In the genomic region with DNA sequence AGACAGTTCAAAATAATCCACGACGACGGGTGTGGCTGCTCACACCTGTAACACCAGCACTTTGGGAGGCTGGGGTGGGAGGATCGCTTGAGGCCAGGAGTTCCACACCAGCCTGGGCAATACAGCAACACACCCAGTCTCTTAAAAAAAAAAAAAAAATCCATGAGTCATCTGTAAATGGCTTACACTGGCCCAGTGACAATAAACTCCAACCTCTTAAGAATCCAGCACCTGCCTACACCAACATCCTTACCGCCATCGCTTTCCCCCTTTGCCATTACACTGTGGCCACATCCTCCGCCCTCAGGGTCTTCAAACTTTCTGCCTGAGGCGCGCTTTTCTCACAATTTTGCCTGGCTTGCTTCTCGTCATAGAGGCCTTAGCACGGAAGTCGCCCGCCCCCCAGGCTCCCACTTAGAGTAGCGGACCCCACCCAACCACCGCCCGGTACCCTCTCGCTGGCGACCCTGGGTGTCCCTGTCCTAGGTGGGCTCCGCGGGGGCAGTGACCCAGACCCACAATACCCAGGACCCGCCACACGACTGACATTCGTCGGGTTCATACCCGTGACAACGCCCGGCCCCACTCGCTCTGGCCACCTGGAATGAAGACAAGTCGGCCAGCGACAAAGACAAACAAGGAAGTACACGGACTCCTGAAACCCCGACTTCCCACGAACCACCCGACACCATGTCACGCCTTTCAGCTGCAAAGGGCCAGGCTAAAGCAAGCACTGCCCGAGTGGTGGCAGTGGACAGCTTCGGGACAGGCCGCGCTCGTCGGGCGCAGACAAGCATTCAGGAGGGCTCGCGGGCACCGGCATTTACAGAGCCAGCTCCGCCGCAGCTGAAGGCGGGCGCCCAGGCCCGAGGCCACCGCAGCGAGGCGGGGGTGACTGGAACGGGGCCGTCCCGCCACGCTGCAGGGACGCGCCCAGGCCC, we compare ENCODE assay signal across 8 cellular contexts. TPM values are rescaled to one million over a fixed set of nuclear protein-coding genes. Genes with fewer than 3 reads are reported as not detected.
DNase-seq lines count a peak whose midpoint lies in the region; ATAC-seq and TF ChIP-seq lines count a peak whose summit lies in the region.

No MANE protein-coding gene starts in this region.

- DNase-seq in ELF-1 (ENCODE audit: low read depth, low spot score): peak; percentile 40
- peak; percentile 40 for DNase-seq in SW480 (ENCODE audit: low spot score)
- peak; percentile 9 for DNase-seq in effector CD4-positive, alpha-beta T cell
- peak; percentile 31 for DNase-seq in mesendoderm
- DNase-seq in tibial artery: peak in 1 of 2 donors; percentile 25
- DNase-seq in effector CD8-positive, alpha-beta T cell (lab: John Stamatoyannopoulos, UW): no peak

- no peak overlapping the region for H2BK120ac ChIP-seq in mesendoderm (ENCODE audit: low read depth, low read length)

- H3K4me3 ChIP-seq in mesendoderm (ENCODE audit: low read length): peak overlapping the region; percentile 97
- H3K4me3 ChIP-seq in tibial artery: peak overlapping the region; percentile 91 to 97

- H3K27me3 ChIP-seq in mesendoderm (ENCODE audit: insufficient read depth, low read length, poor library complexity) (no peaks in the 10 kb centered on the region), tibial artery (no peaks in the 10 kb centered on the region)

- H3K23ac ChIP-seq in mesendoderm (ENCODE audit: low read length): no peak overlapping the region

- intact Hi-C loops in tibial artery (cut with DNase I; ENCODE audit: low total_unique reads): loop anchor here (2.0 to 10.0 kb wide), 3 partner anchors 53 to 143 kb away; a partner anchor contains a TSS

- peak overlapping the region; percentile 96 for H3K9ac ChIP-seq in mesendoderm (ENCODE audit: low read length)

- H3K27ac ChIP-seq in mesendoderm (ENCODE audit: low read depth, low read length) (peak overlapping the region; percentile 39), tibial artery (peak overlapping the region; percentile 97)

- no peak overlapping the region for H2BK5ac ChIP-seq in mesendoderm (ENCODE audit: low read length)

- H3K4ac ChIP-seq in mesendoderm (ENCODE audit: low read depth, low read length): no peak overlapping the region

- peaks cover 16% of the 10 kb centered on the region for H3K79me1 ChIP-seq in mesendoderm (ENCODE audit: low read length)

- ATAC-seq in GM19455 (IDR thresholded peaks at IDR 0.05; ENCODE audit: unreplicated experiment): peak; percentile 26
- peak; percentile 18 for ATAC-seq in HG03469 (IDR thresholded peaks at IDR 0.05; ENCODE audit: unreplicated experiment)

- no peaks in the 10 kb centered on the region for H3K9me3 ChIP-seq in tibial artery

- H3K79me2 ChIP-seq in mesendoderm (ENCODE audit: control insufficient read depth, insufficient read depth, low read length): peaks cover 29% of the 10 kb centered on the region

- H2AK5ac ChIP-seq in mesendoderm (ENCODE audit: low read length): peak overlapping the region; percentile 65

- peak overlapping the region; percentile 15 for H3K18ac ChIP-seq in mesendoderm (ENCODE audit: low read length)

- no CpG with 5 or more reads among the region's 59 CpGs for WGBS in mesendoderm (ENCODE audit: extremely low coverage, insufficient coverage, low lambda C conversion rate)

- peak overlapping the region; percentile 95 for H3K4me2 ChIP-seq in mesendoderm (ENCODE audit: low read length)

- H4K5ac ChIP-seq in mesendoderm (ENCODE audit: low read length): no peak overlapping the region

- peak overlapping the region; percentile 99 for H3K56ac ChIP-seq in mesendoderm (ENCODE audit: low read length)

- H3K4me1 ChIP-seq in mesendoderm (ENCODE audit: control insufficient read depth, low read depth, low read length): no peaks in the 10 kb centered on the region
- peaks cover 0 to 26% (median 22%) of the 10 kb centered on the region in 4 donors for H3K4me1 ChIP-seq in tibial artery

- no peak for TF ChIP-seq CTCF in tibial artery (IDR thresholded peaks at IDR 0.05)

- H3K36me3 ChIP-seq in mesendoderm (ENCODE audit: control insufficient read depth, insufficient read depth, low read length): peaks cover 6% of the 10 kb centered on the region
- H3K36me3 ChIP-seq in tibial artery: peaks cover 7 to 44% (median 19%) of the 10 kb centered on the region in 3 donors

- H2BK15ac ChIP-seq in mesendoderm (replicated peaks; ENCODE audit: low read depth): no peak overlapping the region

- peak overlapping the region; percentile 60 for H4K8ac ChIP-seq in mesendoderm (ENCODE audit: low read depth, low read length)

RNA-seq across cellular contexts. Expression of a gene that starts 0.6 kb away (rescaled TPM):
- 10.4 TPM for polyA plus RNA-seq in mesendoderm (2013, experiment 1 of 2)
- 9.6 TPM for polyA plus RNA-seq in mesendoderm (2013, experiment 2 of 2)

RNA-seq across cellular contexts. Expression of a gene that starts 59.4 kb away (rescaled TPM):
- 40.3 TPM for polyA plus RNA-seq in mesendoderm (2013, experiment 1 of 2)
- 39.7 TPM for polyA plus RNA-seq in mesendoderm (2013, experiment 2 of 2)
